ENCODE assay signal across 1 cellular context in the genomic region with DNA sequence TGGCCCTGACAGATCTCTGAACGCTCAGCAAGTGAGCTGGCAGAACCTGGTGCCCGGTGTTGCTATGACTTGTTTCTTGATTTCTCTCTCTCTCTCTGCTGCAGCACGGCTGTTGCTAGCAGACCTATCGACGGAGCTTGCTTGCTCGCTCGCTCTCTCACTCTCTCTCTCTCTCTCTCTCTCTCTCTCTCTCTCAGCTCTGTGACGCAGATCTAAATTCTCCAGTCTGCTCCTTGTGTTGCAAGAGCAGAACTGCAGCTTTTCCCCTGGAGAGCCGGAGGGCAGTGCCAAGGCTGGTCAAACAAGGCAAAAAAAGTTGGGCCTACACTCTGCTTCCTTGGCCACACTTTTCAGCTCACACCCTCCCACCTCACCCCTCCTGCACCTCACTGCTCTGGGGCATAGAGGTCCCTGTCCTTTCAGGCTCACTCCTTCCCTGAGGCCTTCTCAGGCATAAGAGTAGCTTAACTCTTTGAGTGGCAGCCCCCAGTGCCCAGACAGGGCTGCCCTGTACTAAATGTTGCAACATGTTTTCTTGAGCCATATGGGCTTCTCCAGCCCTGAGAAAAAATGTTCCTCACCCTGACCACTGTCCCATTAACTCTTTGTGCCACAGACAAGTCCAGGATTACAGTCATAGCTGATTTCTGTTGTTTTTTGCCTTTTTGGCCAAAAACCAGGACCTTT.
TF ChIP-seq lines count a peak whose summit lies in the region.

No MANE protein-coding gene starts in this region.

TF ChIP-seq in IMR-90, 13 proteins besides CTCF, POLR2A, EP300 and RAD21 (continued from another document):
- TF ChIP-seq USF2 (IDR thresholded peaks at IDR 0.05; ENCODE audit: low read depth, low read length) (no peak), CEBPB (IDR thresholded peaks at IDR 0.05; ENCODE audit: low read depth, low read length) (peak; percentile 91), BHLHE40 (IDR thresholded peaks at IDR 0.05; ENCODE audit: low read depth, low read length) (no peak; the same call in 1 of the 2 replicates)
- TF ChIP-seq, protein P1, sequence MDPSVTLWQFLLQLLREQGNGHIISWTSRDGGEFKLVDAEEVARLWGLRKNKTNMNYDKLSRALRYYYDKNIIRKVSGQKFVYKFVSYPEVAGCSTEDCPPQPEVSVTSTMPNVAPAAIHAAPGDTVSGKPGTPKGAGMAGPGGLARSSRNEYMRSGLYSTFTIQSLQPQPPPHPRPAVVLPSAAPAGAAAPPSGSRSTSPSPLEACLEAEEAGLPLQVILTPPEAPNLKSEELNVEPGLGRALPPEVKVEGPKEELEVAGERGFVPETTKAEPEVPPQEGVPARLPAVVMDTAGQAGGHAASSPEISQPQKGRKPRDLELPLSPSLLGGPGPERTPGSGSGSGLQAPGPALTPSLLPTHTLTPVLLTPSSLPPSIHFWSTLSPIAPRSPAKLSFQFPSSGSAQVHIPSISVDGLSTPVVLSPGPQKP (IDR thresholded peaks at IDR 0.05; ENCODE audit: borderline replicate concordance, low read depth, low read length): no peak
